ENCODE assay signal across 29 cellular contexts in genomic region chr12:120661432-120661831, GRCh38.
"Had no signal": no experiment of that assay in that cellular context is flagged by ENCODE, and none has a peak within 500 bp of the region (broad histone marks: within the 10 kb centered on the region; RNA-seq: fewer than 3 reads in every experiment).

No MANE protein-coding gene starts in this region.

- ATAC-seq: stimulated activated effector memory CD8-positive, alpha-beta T cell treated with anti-CD3 and anti-CD28 coated beads, Interleukin-12 subunit alpha, Interleukin-12 subunit beta, amount 100 ng/mL, for 72 hours; stimulated activated memory B cell treated with anti-CD40 and anti-IgM and Interleukin-4, amounts not matched to agents 10 μg/mL and 1 μg/mL and 100 μg/mL, for 72 hours; stimulated activated naive B cell treated with anti-CD40 and anti-IgM and Interleukin-4, amounts not matched to agents 10 μg/mL and 1 μg/mL and 100 μg/mL, for 72 hours; stimulated activated naive CD8-positive, alpha-beta T cell treated with anti-CD3 and anti-CD28 coated beads, Interleukin-15, amount 100 ng/mL, for 72 hours; stimulated activated naive CD8-positive, alpha-beta T cell treated with anti-CD3 and anti-CD28 coated beads, Interleukin-15, Interleukin-2, amounts not matched to agents 100 U/mL and 50 U/mL, for 24 hours; upper lobe of right lung had no signal

- FAIRE-seq: urothelium cell line had no signal

- H3K27ac Mint-ChIP-seq: stimulated activated effector memory CD8-positive, alpha-beta T cell treated with anti-CD3 and anti-CD28 coated beads, Interleukin-12 subunit alpha, Interleukin-12 subunit beta, amount 100 ng/mL, for 72 hours; stimulated activated memory B cell treated with anti-CD40 and anti-IgM and Interleukin-4, amounts not matched to agents 10 μg/mL and 1 μg/mL and 100 μg/mL, for 72 hours; stimulated activated naive B cell treated with anti-CD40 and anti-IgM and Interleukin-4, amounts not matched to agents 10 μg/mL and 1 μg/mL and 100 μg/mL, for 72 hours; stimulated activated naive CD8-positive, alpha-beta T cell treated with anti-CD3 and anti-CD28 coated beads, Interleukin-15, amount 100 ng/mL, for 72 hours; stimulated activated naive CD8-positive, alpha-beta T cell treated with anti-CD3 and anti-CD28 coated beads, Interleukin-15, Interleukin-2, amounts not matched to agents 100 ng/mL and 50 ng/mL, for 24 hours; type B pancreatic cell had no signal

- H3K4me3 Mint-ChIP-seq: stimulated activated effector memory CD8-positive, alpha-beta T cell treated with anti-CD3 and anti-CD28 coated beads, Interleukin-12 subunit alpha, Interleukin-12 subunit beta, amount 100 ng/mL, for 72 hours; stimulated activated memory B cell treated with anti-CD40 and anti-IgM and Interleukin-4, amounts not matched to agents 10 μg/mL and 1 μg/mL and 100 μg/mL, for 72 hours; stimulated activated naive B cell treated with anti-CD40 and anti-IgM and Interleukin-4, amounts not matched to agents 10 μg/mL and 1 μg/mL and 100 μg/mL, for 72 hours; stimulated activated naive CD8-positive, alpha-beta T cell treated with anti-CD3 and anti-CD28 coated beads, Interleukin-15, amount 100 ng/mL, for 72 hours; stimulated activated naive CD8-positive, alpha-beta T cell treated with anti-CD3 and anti-CD28 coated beads, Interleukin-15, Interleukin-2, amounts not matched to agents 100 ng/mL and 50 ng/mL, for 24 hours; type B pancreatic cell had no signal

- H3K27me3 Mint-ChIP-seq: stimulated activated naive CD8-positive, alpha-beta T cell treated with anti-CD3 and anti-CD28 coated beads, Interleukin-15, amount 100 ng/mL, for 72 hours; stimulated activated naive CD8-positive, alpha-beta T cell treated with anti-CD3 and anti-CD28 coated beads, Interleukin-15, Interleukin-2, amounts not matched to agents 100 ng/mL and 50 ng/mL, for 24 hours; type B pancreatic cell had no signal

- DNase-seq: stimulated activated CD4-positive, alpha-beta T cell treated with anti-CD3 and anti-CD28 coated beads, Interleukin-2, amount 100 ng/mL, for 48 hours; stimulated activated CD4-positive, alpha-beta T cell treated with anti-CD3 and anti-CD28 coated beads, Interleukin-4, amount 100 ng/mL, for 1 hour; stimulated activated CD4-positive, alpha-beta T cell treated with anti-CD3 and anti-CD28 coated beads, Interleukin-4, amount 100 ng/mL, for 24 hours; stimulated activated CD4-positive, alpha-beta T cell treated with anti-CD3 and anti-CD28 coated beads, Interleukin-4, amount 100 ng/mL, for 4 hours; stimulated activated CD8-positive, alpha-beta memory T cell treated with anti-CD3 and anti-CD28 coated beads, Interleukin-4, amount 100 ng/mL, for 48 hours; stimulated activated naive B cell treated with anti-CD40 and anti-IgM and Interleukin-4, amounts not matched to agents 10 μg/mL and 1 μg/mL and 100 μg/mL, for 72 hours; stimulated activated naive CD4-positive, alpha-beta T cell; stimulated activated naive CD4-positive, alpha-beta T cell treated with Interleukin-2 at 50 U/mL for 16 hours; stimulated activated naive CD8-positive, alpha-beta T cell treated with anti-CD3 and anti-CD28 coated beads, Interleukin-15, amount 100 ng/mL, for 72 hours; stimulated activated naive CD8-positive, alpha-beta T cell treated with anti-CD3 and anti-CD28 coated beads, Interleukin-15, Interleukin-2, amounts not matched to agents 100 U/mL and 50 U/mL, for 24 hours; stomach; substantia nigra; testis; thyroid gland; tibial artery; transverse colon; trophoblast cell; upper lobe of left lung; upper lobe of right lung; uterus had no signal

- H3K27me3 ChIP-seq: stomach, suprapubic skin, testis, thyroid gland, tibial artery, tibial nerve, transverse colon, upper lobe of left lung, upper lobe of right lung, uterus, vagina had no signal

- H3K4me1 Mint-ChIP-seq: stimulated activated effector memory CD8-positive, alpha-beta T cell treated with anti-CD3 and anti-CD28 coated beads, Interleukin-12 subunit alpha, Interleukin-12 subunit beta, amount 100 ng/mL, for 72 hours; stimulated activated naive CD8-positive, alpha-beta T cell treated with anti-CD3 and anti-CD28 coated beads, Interleukin-15, amount 100 ng/mL, for 72 hours had no signal

- H3K9me3 ChIP-seq: stomach, suprapubic skin, testis, thoracic aorta, thyroid gland, tibial artery, tibial nerve, transverse colon, upper lobe of left lung, upper lobe of right lung, uterus, vagina had no signal

- H3K36me3 ChIP-seq: suprapubic skin, thoracic aorta, thyroid gland, tibial nerve, transverse colon, upper lobe of left lung, upper lobe of right lung, uterus, vagina had no signal

- H3K27ac ChIP-seq: stomach, suprapubic skin, testis, thoracic aorta, thyroid gland, tibial artery, tibial nerve, transverse colon, upper lobe of left lung, upper lobe of right lung, uterus, vagina had no signal

- H3K4me1 ChIP-seq: stomach, suprapubic skin, thyroid gland, tibial artery, tibial nerve, upper lobe of left lung, upper lobe of right lung, uterus, vagina had no signal

- H3K9me3 Mint-ChIP-seq: stimulated activated effector memory CD8-positive, alpha-beta T cell treated with anti-CD3 and anti-CD28 coated beads, Interleukin-12 subunit alpha, Interleukin-12 subunit beta, amount 100 ng/mL, for 72 hours; stimulated activated memory B cell treated with anti-CD40 and anti-IgM and Interleukin-4, amounts not matched to agents 10 μg/mL and 1 μg/mL and 100 μg/mL, for 72 hours; stimulated activated naive B cell treated with anti-CD40 and anti-IgM and Interleukin-4, amounts not matched to agents 10 μg/mL and 1 μg/mL and 100 μg/mL, for 72 hours; stimulated activated naive CD8-positive, alpha-beta T cell treated with anti-CD3 and anti-CD28 coated beads, Interleukin-15, amount 100 ng/mL, for 72 hours; stimulated activated naive CD8-positive, alpha-beta T cell treated with anti-CD3 and anti-CD28 coated beads, Interleukin-15, Interleukin-2, amounts not matched to agents 100 ng/mL and 50 ng/mL, for 24 hours; type B pancreatic cell had no signal

- H3K4me3 ChIP-seq: stomach, suprapubic skin, testis, thoracic aorta, thyroid gland, tibial artery, tibial nerve, transverse colon, upper lobe of left lung, upper lobe of right lung, uterus, vagina had no signal
